In genomic region chr16:4931381-4931780, GRCh38 we compare ENCODE assay signal across 25 cellular contexts. TPM values are rescaled to one million over a fixed set of nuclear protein-coding genes. Genes with fewer than 3 reads are reported as not detected.
"Had no signal": no experiment of that assay in that cellular context is flagged by ENCODE, and none has a peak within 500 bp of the region (broad histone marks: within the 10 kb centered on the region; RNA-seq: fewer than 3 reads in every experiment).

No MANE protein-coding gene starts in this region.

- H3K27ac ChIP-seq: adrenal gland, PC-9, SK-N-MC had no signal

- H3K27me3 ChIP-seq: adrenal gland had no signal

- ATAC-seq: activated CD8-positive, alpha-beta memory T cell treated with anti-CD3 and anti-CD28 coated beads, Interleukin-2, amount 10 ng/mL, durations not matched to agents 7 days and 5 days; activated T-cell treated with anti-CD3 and anti-CD28 coated beads, Interleukin-2, amount 50 U/mL, for 72 hours; Right ventricle myocardium inferior; T-cell had no signal

- H3K36me3 Mint-ChIP-seq: activated naive CD8-positive, alpha-beta T cell treated with anti-CD3 and anti-CD28 coated beads, Interleukin-2, amount 10 ng/mL, durations not matched to agents 7 days and 5 days had no signal

- H3K4me1 Mint-ChIP-seq: activated CD4-positive, alpha-beta T cell treated with anti-CD3 and anti-CD28 coated beads, Interleukin-2, amount 10 ng/mL, durations not matched to agents 24 days and 14 days; activated CD8-positive, alpha-beta memory T cell treated with anti-CD3 and anti-CD28 coated beads, Interleukin-2, amount 10 ng/mL, durations not matched to agents 7 days and 5 days; activated naive CD8-positive, alpha-beta T cell treated with anti-CD3 and anti-CD28 coated beads, Interleukin-2, amount 10 ng/mL, durations not matched to agents 7 days and 5 days had no signal

- H3K4me3 Mint-ChIP-seq: activated B cell treated with CpG ODN at 0.5 μM for 24 hours; activated CD4-positive, alpha-beta T cell treated with anti-CD3 and anti-CD28 coated beads, Interleukin-2, amount 10 ng/mL, durations not matched to agents 24 days and 14 days; activated CD8-positive, alpha-beta memory T cell treated with anti-CD3 and anti-CD28 coated beads, Interleukin-2, amount 10 ng/mL, durations not matched to agents 7 days and 5 days; activated naive CD8-positive, alpha-beta T cell treated with anti-CD3 and anti-CD28 coated beads, Interleukin-2, amount 10 ng/mL, durations not matched to agents 7 days and 5 days; activated T-cell treated with anti-CD3 and anti-CD28 coated beads, Interleukin-2, amount 50 U/mL, for 72 hours; T-cell had no signal

- H3K9me3 ChIP-seq: adrenal gland had no signal

- H3K27ac Mint-ChIP-seq: activated B cell treated with CpG ODN at 0.5 μM for 24 hours; activated CD4-positive, alpha-beta T cell treated with anti-CD3 and anti-CD28 coated beads, Interleukin-2, amount 10 ng/mL, durations not matched to agents 24 days and 14 days; activated CD8-positive, alpha-beta memory T cell treated with anti-CD3 and anti-CD28 coated beads, Interleukin-2, amount 10 ng/mL, durations not matched to agents 7 days and 5 days; activated naive CD8-positive, alpha-beta T cell treated with anti-CD3 and anti-CD28 coated beads, Interleukin-2, amount 10 ng/mL, durations not matched to agents 7 days and 5 days; activated T-cell treated with anti-CD3 and anti-CD28 coated beads, Interleukin-2, amount 50 U/mL, for 72 hours; T-cell had no signal

- H3K36me3 ChIP-seq: adrenal gland had no signal

- DNase-seq: activated B cell treated with CpG ODN at 0.5 μM for 24 hours; activated CD4-positive, alpha-beta T cell treated with anti-CD3 and anti-CD28 coated beads for 1 hour; activated CD4-positive, alpha-beta T cell treated with anti-CD3 and anti-CD28 coated beads, Interleukin-2, amount 10 ng/mL, durations not matched to agents 24 days and 14 days; activated CD4-positive, alpha-beta T cell treated with anti-CD3 and anti-CD28 coated beads, Interleukin-2, amount 50 U/mL, for 48 hours; activated CD8-positive, alpha-beta memory T cell treated with anti-CD3 and anti-CD28 coated beads, Interleukin-2, amount 10 ng/mL, durations not matched to agents 7 days and 5 days; activated naive CD4-positive, alpha-beta T cell treated with anti-CD3 and anti-CD28 coated beads, Interleukin-2, amount 50 U/mL, for 16 hours; activated naive CD8-positive, alpha-beta T cell treated with anti-CD3 and anti-CD28 coated beads, Interleukin-2, amount 10 ng/mL, durations not matched to agents 7 days and 5 days; activated T-cell treated with anti-CD3 and anti-CD28 coated beads, Interleukin-2, amount 50 U/mL, for 72 hours; adrenal gland; anterior cingulate cortex; Karpas-422; MM.1S; NCI-H1105 treated with DMSO at 0.1 percent for 48 hours; NCI-H1436 treated with DMSO at 0.1 percent for 48 hours; NCI-H187; NCI-H2081; NCI-H446; NCI-H524; PC-9; T-cell; T-helper 2 cell; T1000 had no signal

- H3K4me3 ChIP-seq: adrenal gland, PC-9, SK-N-MC had no signal

RNA-seq across cellular contexts. Expression of gene PPL, which starts 5.6 kb away (rescaled TPM):
- total RNA-seq: activated CD4-positive, alpha-beta T cell treated with anti-CD3 and anti-CD28 coated beads, Interleukin-2, amount 10 ng/mL, durations not matched to agents 24 days and 14 days; activated naive CD8-positive, alpha-beta T cell treated with anti-CD3 and anti-CD28 coated beads, Interleukin-2, amount 10 ng/mL, durations not matched to agents 7 days and 5 days had no signal

RNA-seq across cellular contexts. Expression of gene SEC14L5, which starts 26.7 kb away (rescaled TPM):
- total RNA-seq: activated B cell treated with CpG ODN at 0.5 μM for 24 hours; activated CD4-positive, alpha-beta T cell treated with anti-CD3 and anti-CD28 coated beads, Interleukin-2, amount 10 ng/mL, durations not matched to agents 24 days and 14 days; activated CD8-positive, alpha-beta memory T cell treated with anti-CD3 and anti-CD28 coated beads, Interleukin-2, amount 10 ng/mL, durations not matched to agents 7 days and 5 days; RPMI7951 had no signal
